ENCODE assay signal across 21 cellular contexts in genomic region chr11:80107415-80107814, GRCh38.
"Had no signal": no experiment of that assay in that cellular context is flagged by ENCODE, and none has a peak within 500 bp of the region (broad histone marks: within the 10 kb centered on the region; RNA-seq: fewer than 3 reads in every experiment).

No MANE protein-coding gene starts in this region.

- H3K4me3 ChIP-seq: gastroesophageal sphincter, left lung had no signal

- H3K36me3 ChIP-seq: gastroesophageal sphincter, left lung, neutrophil had no signal

- H3K9ac ChIP-seq: parathyroid adenoma had no signal

- H3K27ac Mint-ChIP-seq: activated CD8-positive, alpha-beta T cell treated with anti-CD3 and anti-CD28 coated beads, Interleukin-2, amount 10 ng/mL, durations not matched to agents 7 days and 5 days; activated naive CD8-positive, alpha-beta T cell treated with anti-CD3 and anti-CD28 coated beads, Interleukin-2, amount 10 ng/mL, durations not matched to agents 7 days and 5 days; effector memory CD8-positive, alpha-beta T cell; naive B cell; WTC11 had no signal

- DNase-seq: activated CD4-positive, alpha-beta T cell treated with anti-CD3 and anti-CD28 coated beads for 48 hours; activated CD8-positive, alpha-beta memory T cell treated with anti-CD3 and anti-CD28 coated beads, Interleukin-2, amount 50 U/mL, for 4 hours; activated CD8-positive, alpha-beta T cell treated with anti-CD3 and anti-CD28 coated beads, Interleukin-2, amount 10 ng/mL, durations not matched to agents 7 days and 5 days; activated naive CD8-positive, alpha-beta T cell treated with anti-CD3 and anti-CD28 coated beads, Interleukin-2, amount 10 ng/mL, durations not matched to agents 7 days and 5 days; activated T-cell treated with anti-CD3 and anti-CD28 coated beads, Interleukin-2, amount 50 U/mL, for 48 hours; cerebellar nuclear complex; dermis blood vessel endothelial cell; effector memory CD8-positive, alpha-beta T cell; left lung; mammary epithelial cell; naive B cell; retina; stimulated activated CD4-positive, alpha-beta T cell treated with anti-CD3 and anti-CD28 coated beads, Interleukin-12 subunit alpha, Interleukin-12 subunit beta, amount 100 ng/mL, for 4 hours; stimulated activated CD4-positive, alpha-beta T cell treated with anti-CD3 and anti-CD28 coated beads, Interleukin-2, amount 100 ng/mL, for 24 hours; T-helper 2 cell had no signal

- FAIRE-seq: urothelium cell line had no signal

- H3K27me3 Mint-ChIP-seq: activated naive CD8-positive, alpha-beta T cell treated with anti-CD3 and anti-CD28 coated beads, Interleukin-2, amount 10 ng/mL, durations not matched to agents 7 days and 5 days; effector memory CD8-positive, alpha-beta T cell; naive B cell had no signal

- H3K27me3 ChIP-seq: gastroesophageal sphincter, left lung, neutrophil had no signal

- H3K36me3 Mint-ChIP-seq: activated naive CD8-positive, alpha-beta T cell treated with anti-CD3 and anti-CD28 coated beads, Interleukin-2, amount 10 ng/mL, durations not matched to agents 7 days and 5 days; naive B cell; WTC11 had no signal

- H3K4me3 Mint-ChIP-seq: activated CD8-positive, alpha-beta T cell treated with anti-CD3 and anti-CD28 coated beads, Interleukin-2, amount 10 ng/mL, durations not matched to agents 7 days and 5 days; activated naive CD8-positive, alpha-beta T cell treated with anti-CD3 and anti-CD28 coated beads, Interleukin-2, amount 10 ng/mL, durations not matched to agents 7 days and 5 days; effector memory CD8-positive, alpha-beta T cell; naive B cell; WTC11 had no signal

- H3K79me2 ChIP-seq: parathyroid adenoma had no signal

- H3K4me1 ChIP-seq: gastroesophageal sphincter, left lung, parathyroid adenoma had no signal

- ATAC-seq: activated CD8-positive, alpha-beta T cell treated with anti-CD3 and anti-CD28 coated beads, Interleukin-2, amount 10 ng/mL, durations not matched to agents 7 days and 5 days; effector memory CD8-positive, alpha-beta T cell; gastroesophageal sphincter; left lung; WTC11 had no signal

- H2AFZ ChIP-seq: parathyroid adenoma had no signal

- H3K9me3 ChIP-seq: gastroesophageal sphincter, left lung, neutrophil had no signal

- H3K27ac ChIP-seq: epithelial cell of prostate, gastroesophageal sphincter, left lung, neutrophil, parathyroid adenoma had no signal

- H3K4me1 Mint-ChIP-seq: activated naive CD8-positive, alpha-beta T cell treated with anti-CD3 and anti-CD28 coated beads, Interleukin-2, amount 10 ng/mL, durations not matched to agents 7 days and 5 days; naive B cell had no signal
